In the genomic region with DNA sequence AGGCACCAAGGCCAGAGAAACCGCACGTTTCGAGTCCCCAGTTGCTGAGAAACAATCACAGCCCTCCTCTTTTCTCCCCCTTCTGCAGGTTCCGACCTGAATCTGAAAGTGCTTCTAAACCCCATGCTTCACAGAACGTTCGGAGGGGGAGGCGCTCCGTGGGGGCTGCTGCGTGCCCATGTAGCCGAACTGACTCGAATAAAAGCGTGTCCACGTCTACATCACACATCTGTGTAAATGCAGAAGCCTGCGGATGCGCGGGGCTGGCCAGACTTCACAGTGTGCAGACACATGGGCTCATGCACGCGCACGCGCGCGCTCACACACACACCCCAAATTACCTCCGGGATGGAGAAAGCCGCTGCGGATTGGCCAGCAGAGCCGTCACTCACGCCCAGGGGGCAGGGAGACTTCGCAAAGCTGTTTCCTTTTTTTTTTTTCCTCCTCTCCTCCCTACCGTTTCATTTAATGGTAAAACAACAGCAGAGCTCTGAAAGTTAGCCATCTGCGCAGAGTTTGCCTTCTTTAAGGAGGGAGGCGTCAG, we compare ENCODE assay signal across 1 cellular context.
TF ChIP-seq lines count a peak whose summit lies in the region.

No MANE protein-coding gene starts in this region.

TF ChIP-seq in WTC11, 78 proteins besides CTCF, POLR2A, EP300 and RAD21 (continued from another document):
- TF ChIP-seq, protein P1, sequence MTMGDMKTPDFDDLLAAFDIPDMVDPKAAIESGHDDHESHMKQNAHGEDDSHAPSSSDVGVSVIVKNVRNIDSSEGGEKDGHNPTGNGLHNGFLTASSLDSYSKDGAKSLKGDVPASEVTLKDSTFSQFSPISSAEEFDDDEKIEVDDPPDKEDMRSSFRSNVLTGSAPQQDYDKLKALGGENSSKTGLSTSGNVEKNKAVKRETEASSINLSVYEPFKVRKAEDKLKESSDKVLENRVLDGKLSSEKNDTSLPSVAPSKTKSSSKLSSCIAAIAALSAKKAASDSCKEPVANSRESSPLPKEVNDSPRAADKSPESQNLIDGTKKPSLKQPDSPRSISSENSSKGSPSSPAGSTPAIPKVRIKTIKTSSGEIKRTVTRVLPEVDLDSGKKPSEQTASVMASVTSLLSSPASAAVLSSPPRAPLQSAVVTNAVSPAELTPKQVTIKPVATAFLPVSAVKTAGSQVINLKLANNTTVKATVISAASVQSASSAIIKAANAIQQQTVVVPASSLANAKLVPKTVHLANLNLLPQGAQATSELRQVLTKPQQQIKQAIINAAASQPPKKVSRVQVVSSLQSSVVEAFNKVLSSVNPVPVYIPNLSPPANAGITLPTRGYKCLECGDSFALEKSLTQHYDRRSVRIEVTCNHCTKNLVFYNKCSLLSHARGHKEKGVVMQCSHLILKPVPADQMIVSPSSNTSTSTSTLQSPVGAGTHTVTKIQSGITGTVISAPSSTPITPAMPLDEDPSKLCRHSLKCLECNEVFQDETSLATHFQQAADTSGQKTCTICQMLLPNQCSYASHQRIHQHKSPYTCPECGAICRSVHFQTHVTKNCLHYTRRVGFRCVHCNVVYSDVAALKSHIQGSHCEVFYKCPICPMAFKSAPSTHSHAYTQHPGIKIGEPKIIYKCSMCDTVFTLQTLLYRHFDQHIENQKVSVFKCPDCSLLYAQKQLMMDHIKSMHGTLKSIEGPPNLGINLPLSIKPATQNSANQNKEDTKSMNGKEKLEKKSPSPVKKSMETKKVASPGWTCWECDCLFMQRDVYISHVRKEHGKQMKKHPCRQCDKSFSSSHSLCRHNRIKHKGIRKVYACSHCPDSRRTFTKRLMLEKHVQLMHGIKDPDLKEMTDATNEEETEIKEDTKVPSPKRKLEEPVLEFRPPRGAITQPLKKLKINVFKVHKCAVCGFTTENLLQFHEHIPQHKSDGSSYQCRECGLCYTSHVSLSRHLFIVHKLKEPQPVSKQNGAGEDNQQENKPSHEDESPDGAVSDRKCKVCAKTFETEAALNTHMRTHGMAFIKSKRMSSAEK (CRISPR knock-in tag; IDR thresholded peaks at IDR 0.05; ENCODE audit: borderline replicate concordance) = no peak
- TF ChIP-seq, protein P2, sequence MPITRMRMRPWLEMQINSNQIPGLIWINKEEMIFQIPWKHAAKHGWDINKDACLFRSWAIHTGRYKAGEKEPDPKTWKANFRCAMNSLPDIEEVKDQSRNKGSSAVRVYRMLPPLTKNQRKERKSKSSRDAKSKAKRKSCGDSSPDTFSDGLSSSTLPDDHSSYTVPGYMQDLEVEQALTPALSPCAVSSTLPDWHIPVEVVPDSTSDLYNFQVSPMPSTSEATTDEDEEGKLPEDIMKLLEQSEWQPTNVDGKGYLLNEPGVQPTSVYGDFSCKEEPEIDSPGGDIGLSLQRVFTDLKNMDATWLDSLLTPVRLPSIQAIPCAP (CRISPR knock-in tag; IDR thresholded peaks at IDR 0.05) = no peak
- no peak for TF ChIP-seq ZNF423 (CRISPR knock-in tag; IDR thresholded peaks at IDR 0.05)
- TF ChIP-seq, protein P3, sequence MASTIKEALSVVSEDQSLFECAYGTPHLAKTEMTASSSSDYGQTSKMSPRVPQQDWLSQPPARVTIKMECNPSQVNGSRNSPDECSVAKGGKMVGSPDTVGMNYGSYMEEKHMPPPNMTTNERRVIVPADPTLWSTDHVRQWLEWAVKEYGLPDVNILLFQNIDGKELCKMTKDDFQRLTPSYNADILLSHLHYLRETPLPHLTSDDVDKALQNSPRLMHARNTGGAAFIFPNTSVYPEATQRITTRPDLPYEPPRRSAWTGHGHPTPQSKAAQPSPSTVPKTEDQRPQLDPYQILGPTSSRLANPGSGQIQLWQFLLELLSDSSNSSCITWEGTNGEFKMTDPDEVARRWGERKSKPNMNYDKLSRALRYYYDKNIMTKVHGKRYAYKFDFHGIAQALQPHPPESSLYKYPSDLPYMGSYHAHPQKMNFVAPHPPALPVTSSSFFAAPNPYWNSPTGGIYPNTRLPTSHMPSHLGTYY (CRISPR knock-in tag; IDR thresholded peaks at IDR 0.05) = no peak
- no peak for TF ChIP-seq ZNF317 (CRISPR knock-in tag; IDR thresholded peaks at IDR 0.05; ENCODE audit: borderline replicate concordance, low read depth)
- TF ChIP-seq IRF2 (CRISPR knock-in tag; IDR thresholded peaks at IDR 0.05; ENCODE audit: borderline replicate concordance, low read depth) = no peak
